In the genomic region with DNA sequence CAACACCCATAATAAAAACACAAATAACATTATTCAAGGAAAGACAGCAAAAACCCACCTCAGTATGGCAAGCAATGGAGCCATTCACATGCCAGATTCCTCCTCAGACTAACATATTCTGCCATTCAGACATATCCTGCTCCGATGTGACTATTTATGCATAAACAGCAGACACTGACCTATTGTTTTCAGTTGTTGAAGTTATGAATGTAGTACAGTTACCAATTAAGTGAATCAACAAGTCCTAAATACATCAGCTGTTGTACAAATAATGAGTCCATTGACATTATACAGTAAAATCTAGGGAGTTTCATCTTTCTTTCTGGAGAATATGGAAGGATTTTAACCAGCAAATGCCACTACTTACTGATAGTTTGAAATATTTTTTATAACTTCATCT, we compare ENCODE assay signal across 25 cellular contexts.
"Had no signal": no experiment of that assay in that cellular context is flagged by ENCODE, and none has a peak within 500 bp of the region (broad histone marks: within the 10 kb centered on the region; RNA-seq: fewer than 3 reads in every experiment).

No MANE protein-coding gene starts in this region.

- H3K27me3 Mint-ChIP-seq: activated CD4-positive, alpha-beta memory T cell treated with anti-CD3 and anti-CD28 coated beads, Interleukin-2, amount 10 ng/mL, durations not matched to agents 7 days and 5 days; activated CD4-positive, alpha-beta T cell treated with anti-CD3 and anti-CD28 coated beads, Interleukin-2, amount 10 ng/mL, durations not matched to agents 24 days and 14 days; activated naive CD4-positive, alpha-beta T cell treated with anti-CD3 and anti-CD28 coated beads, Interleukin-2, amount 10 ng/mL, durations not matched to agents 7 days and 5 days; effector memory CD8-positive, alpha-beta T cell; memory B cell; natural killer cell treated with Interleukin-12 subunit alpha and Interleukin-12 subunit beta and Interleukin-15 and Interleukin-18, amount 100 ng/mL, for 72 hours had no signal

- FAIRE-seq: bronchial epithelial cell, endothelial cell of umbilical vein had no signal

- H3K36me3 Mint-ChIP-seq: activated naive CD4-positive, alpha-beta T cell treated with anti-CD3 and anti-CD28 coated beads, Interleukin-2, amount 10 ng/mL, durations not matched to agents 7 days and 5 days; memory B cell; natural killer cell treated with Interleukin-12 subunit alpha and Interleukin-12 subunit beta and Interleukin-15 and Interleukin-18, amount 100 ng/mL, for 72 hours had no signal

- DNase-seq: activated CD4-positive, alpha-beta memory T cell treated with anti-CD3 and anti-CD28 coated beads, Interleukin-2, amount 10 ng/mL, durations not matched to agents 7 days and 5 days; activated CD4-positive, alpha-beta T cell treated with anti-CD3 and anti-CD28 coated beads, Interleukin-2, amount 10 ng/mL, durations not matched to agents 24 days and 14 days; activated effector memory CD4-positive, alpha-beta T cell treated with anti-CD3 and anti-CD28 coated beads, Interleukin-2, amount 50 U/mL, for 16 hours; activated naive CD4-positive, alpha-beta T cell treated with anti-CD3 and anti-CD28 coated beads, Interleukin-2, amount 10 ng/mL, durations not matched to agents 7 days and 5 days; activated T-cell treated with anti-CD3 and anti-CD28 coated beads for 4 hours; amygdala; colonic mucosa; dorsolateral prefrontal cortex; effector memory CD8-positive, alpha-beta T cell; gastrocnemius medialis; head of caudate nucleus; hypothalamus; left cardiac atrium; ovary; right cardiac atrium; stimulated activated CD4-positive, alpha-beta T cell treated with anti-CD3 and anti-CD28 coated beads, Interleukin-12 subunit alpha, Interleukin-12 subunit beta, amount 100 ng/mL, for 4 hours; stimulated activated CD4-positive, alpha-beta T cell treated with anti-CD3 and anti-CD28 coated beads, Interleukin-4, amount 100 ng/mL, for 4 hours; stimulated activated naive CD8-positive, alpha-beta T cell treated with anti-CD3 and anti-CD28 coated beads, Interleukin-15, Interleukin-2, amounts not matched to agents 100 U/mL and 50 U/mL, for 24 hours; thyroid gland; upper lobe of right lung had no signal

- ATAC-seq: activated CD4-positive, CD25-positive, alpha-beta regulatory T cell treated with anti-CD3 and anti-CD28 coated beads, Interleukin-2, amount 50 U/mL, for 24 hours; effector memory CD8-positive, alpha-beta T cell; gastrocnemius medialis; left cardiac atrium; natural killer cell treated with Interleukin-12 subunit alpha and Interleukin-12 subunit beta and Interleukin-15 and Interleukin-18, amount 100 ng/mL, for 72 hours; right cardiac atrium; stimulated activated naive CD8-positive, alpha-beta T cell treated with anti-CD3 and anti-CD28 coated beads, Interleukin-15, Interleukin-2, amounts not matched to agents 100 U/mL and 50 U/mL, for 24 hours; upper lobe of right lung had no signal

- H3K9me3 Mint-ChIP-seq: activated CD4-positive, alpha-beta memory T cell treated with anti-CD3 and anti-CD28 coated beads, Interleukin-2, amount 10 ng/mL, durations not matched to agents 7 days and 5 days; activated CD4-positive, alpha-beta T cell treated with anti-CD3 and anti-CD28 coated beads, Interleukin-2, amount 10 ng/mL, durations not matched to agents 24 days and 14 days; activated naive CD4-positive, alpha-beta T cell treated with anti-CD3 and anti-CD28 coated beads, Interleukin-2, amount 10 ng/mL, durations not matched to agents 7 days and 5 days; effector memory CD8-positive, alpha-beta T cell; memory B cell; natural killer cell treated with Interleukin-12 subunit alpha and Interleukin-12 subunit beta and Interleukin-15 and Interleukin-18, amount 100 ng/mL, for 72 hours had no signal

- H3K4me3 Mint-ChIP-seq: activated CD4-positive, alpha-beta memory T cell treated with anti-CD3 and anti-CD28 coated beads, Interleukin-2, amount 10 ng/mL, durations not matched to agents 7 days and 5 days; activated CD4-positive, alpha-beta T cell treated with anti-CD3 and anti-CD28 coated beads, Interleukin-2, amount 10 ng/mL, durations not matched to agents 24 days and 14 days; activated naive CD4-positive, alpha-beta T cell treated with anti-CD3 and anti-CD28 coated beads, Interleukin-2, amount 10 ng/mL, durations not matched to agents 7 days and 5 days; effector memory CD8-positive, alpha-beta T cell; memory B cell; natural killer cell treated with Interleukin-12 subunit alpha and Interleukin-12 subunit beta and Interleukin-15 and Interleukin-18, amount 100 ng/mL, for 72 hours had no signal

- H3K27ac Mint-ChIP-seq: activated CD4-positive, alpha-beta memory T cell treated with anti-CD3 and anti-CD28 coated beads, Interleukin-2, amount 10 ng/mL, durations not matched to agents 7 days and 5 days; activated CD4-positive, alpha-beta T cell treated with anti-CD3 and anti-CD28 coated beads, Interleukin-2, amount 10 ng/mL, durations not matched to agents 24 days and 14 days; activated naive CD4-positive, alpha-beta T cell treated with anti-CD3 and anti-CD28 coated beads, Interleukin-2, amount 10 ng/mL, durations not matched to agents 7 days and 5 days; memory B cell; natural killer cell treated with Interleukin-12 subunit alpha and Interleukin-12 subunit beta and Interleukin-15 and Interleukin-18, amount 100 ng/mL, for 72 hours had no signal
